1 cellular context compared by ENCODE assay signal in the genomic region with DNA sequence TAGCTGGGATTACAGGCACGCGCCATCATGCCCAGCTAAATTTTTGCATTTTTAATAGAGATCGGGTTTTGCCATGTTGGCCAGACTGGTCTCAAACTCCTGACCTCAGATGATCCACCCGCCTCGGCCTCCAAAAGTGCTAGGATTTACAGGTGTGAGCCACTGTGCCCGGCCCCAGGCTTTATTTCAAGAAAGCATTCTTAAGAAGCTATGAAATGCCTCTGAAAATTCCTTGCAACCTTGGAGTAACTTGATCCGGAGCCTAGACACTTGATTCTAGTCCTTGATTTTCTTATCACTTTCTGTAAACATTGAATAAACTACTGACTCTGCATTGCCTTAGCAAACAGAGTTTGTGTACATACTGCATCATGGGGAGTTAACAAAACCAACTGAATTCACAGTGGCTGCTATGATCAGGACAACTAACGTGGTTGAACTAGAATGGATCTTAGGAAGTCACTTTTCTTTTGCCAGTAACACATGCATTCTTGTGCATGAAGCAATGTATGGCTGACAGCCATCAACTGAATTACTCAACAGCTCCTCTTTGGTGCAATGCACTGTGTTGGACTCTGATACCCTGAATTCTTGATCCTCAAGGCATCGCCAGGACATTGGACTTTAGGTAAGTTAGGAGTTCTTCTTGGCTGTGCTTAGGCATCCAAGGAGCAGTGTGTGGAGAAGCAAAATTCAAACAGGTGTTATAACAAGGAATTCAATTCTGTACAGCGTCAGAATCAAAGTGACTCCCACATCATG.
A peak's percentile ranks its signal among the peaks of the same experiment; 100 is the strongest.
TF ChIP-seq lines count a peak whose summit lies in the region.

No MANE protein-coding gene starts in this region.

TF ChIP-seq in HepG2, 621 proteins besides CTCF, POLR2A, EP300 and RAD21 (continued from another document and continues in another):
- TF ChIP-seq MED8 (CRISPR knock-in tag; IDR thresholded peaks at IDR 0.05; ENCODE audit: insufficient replicate concordance) (peak; percentile 94), ZNF180 (CRISPR knock-in tag; IDR thresholded peaks at IDR 0.05; ENCODE audit: borderline replicate concordance, low read depth) (no peak), NCOA2 (CRISPR knock-in tag; IDR thresholded peaks at IDR 0.05) (peak; percentile 97), ZKSCAN5 (CRISPR knock-in tag; IDR thresholded peaks at IDR 0.05) (no peak), HOXD1 (CRISPR knock-in tag; IDR thresholded peaks at IDR 0.05) (no peak), ZNF224 (CRISPR knock-in tag; IDR thresholded peaks at IDR 0.05) (no peak), ZNF713 (CRISPR knock-in tag; IDR thresholded peaks at IDR 0.05) (no peak), PHF21A (CRISPR knock-in tag; IDR thresholded peaks at IDR 0.05) (peak; percentile 90), KDM6A (CRISPR knock-in tag; IDR thresholded peaks at IDR 0.05; ENCODE audit: low read depth) (peak; percentile 82), SMARCC2 (IDR thresholded peaks at IDR 0.05) (0 out of 2 replicates have a peak, but pooled peaks have one; percentile 44), ZNF670 (CRISPR knock-in tag; IDR thresholded peaks at IDR 0.05; ENCODE audit: borderline replicate concordance) (peak; percentile 65; the same call in 1 of the 2 replicates), ZNF720 (CRISPR knock-in tag; IDR thresholded peaks at IDR 0.05) (no peak), KDM4B (CRISPR knock-in tag; IDR thresholded peaks at IDR 0.05) (peak; percentile 95), ZNF558 (CRISPR knock-in tag; IDR thresholded peaks at IDR 0.05; ENCODE audit: borderline replicate concordance) (no peak), TCF12 (IDR thresholded peaks at IDR 0.05) (peak; percentile 87; the same call in 1 of the 2 replicates), TCF12 (CRISPR knock-in tag; IDR thresholded peaks at IDR 0.05) (peak; percentile 90), SALL1 (CRISPR knock-in tag; IDR thresholded peaks at IDR 0.05) (peak; percentile 94), SMC3 (IDR thresholded peaks at IDR 0.05; ENCODE audit: low read length) (peak; percentile 65), FOXA3 (CRISPR knock-in tag; IDR thresholded peaks at IDR 0.05) (peak; percentile 99), NFYB (CRISPR knock-in tag; IDR thresholded peaks at IDR 0.05) (peak; percentile 21; the same call in 1 of the 2 replicates), HDAC6 (IDR thresholded peaks at IDR 0.05; ENCODE audit: low read depth, low read length) (no peak), AGO1 (IDR thresholded peaks at IDR 0.05; ENCODE audit: low read depth, low read length, poor library complexity, severe bottlenecking) (no peak), SIN3A (IDR thresholded peaks at IDR 0.05; ENCODE audit: borderline replicate concordance, low read depth, low read length) (no peak), SATB2 (CRISPR knock-in tag; IDR thresholded peaks at IDR 0.05) (no peak)
- TF ChIP-seq, protein P1, sequence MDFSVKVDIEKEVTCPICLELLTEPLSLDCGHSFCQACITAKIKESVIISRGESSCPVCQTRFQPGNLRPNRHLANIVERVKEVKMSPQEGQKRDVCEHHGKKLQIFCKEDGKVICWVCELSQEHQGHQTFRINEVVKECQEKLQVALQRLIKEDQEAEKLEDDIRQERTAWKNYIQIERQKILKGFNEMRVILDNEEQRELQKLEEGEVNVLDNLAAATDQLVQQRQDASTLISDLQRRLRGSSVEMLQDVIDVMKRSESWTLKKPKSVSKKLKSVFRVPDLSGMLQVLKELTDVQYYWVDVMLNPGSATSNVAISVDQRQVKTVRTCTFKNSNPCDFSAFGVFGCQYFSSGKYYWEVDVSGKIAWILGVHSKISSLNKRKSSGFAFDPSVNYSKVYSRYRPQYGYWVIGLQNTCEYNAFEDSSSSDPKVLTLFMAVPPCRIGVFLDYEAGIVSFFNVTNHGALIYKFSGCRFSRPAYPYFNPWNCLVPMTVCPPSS (IDR thresholded peaks at IDR 0.05): no peak
- TF ChIP-seq, protein P2, sequence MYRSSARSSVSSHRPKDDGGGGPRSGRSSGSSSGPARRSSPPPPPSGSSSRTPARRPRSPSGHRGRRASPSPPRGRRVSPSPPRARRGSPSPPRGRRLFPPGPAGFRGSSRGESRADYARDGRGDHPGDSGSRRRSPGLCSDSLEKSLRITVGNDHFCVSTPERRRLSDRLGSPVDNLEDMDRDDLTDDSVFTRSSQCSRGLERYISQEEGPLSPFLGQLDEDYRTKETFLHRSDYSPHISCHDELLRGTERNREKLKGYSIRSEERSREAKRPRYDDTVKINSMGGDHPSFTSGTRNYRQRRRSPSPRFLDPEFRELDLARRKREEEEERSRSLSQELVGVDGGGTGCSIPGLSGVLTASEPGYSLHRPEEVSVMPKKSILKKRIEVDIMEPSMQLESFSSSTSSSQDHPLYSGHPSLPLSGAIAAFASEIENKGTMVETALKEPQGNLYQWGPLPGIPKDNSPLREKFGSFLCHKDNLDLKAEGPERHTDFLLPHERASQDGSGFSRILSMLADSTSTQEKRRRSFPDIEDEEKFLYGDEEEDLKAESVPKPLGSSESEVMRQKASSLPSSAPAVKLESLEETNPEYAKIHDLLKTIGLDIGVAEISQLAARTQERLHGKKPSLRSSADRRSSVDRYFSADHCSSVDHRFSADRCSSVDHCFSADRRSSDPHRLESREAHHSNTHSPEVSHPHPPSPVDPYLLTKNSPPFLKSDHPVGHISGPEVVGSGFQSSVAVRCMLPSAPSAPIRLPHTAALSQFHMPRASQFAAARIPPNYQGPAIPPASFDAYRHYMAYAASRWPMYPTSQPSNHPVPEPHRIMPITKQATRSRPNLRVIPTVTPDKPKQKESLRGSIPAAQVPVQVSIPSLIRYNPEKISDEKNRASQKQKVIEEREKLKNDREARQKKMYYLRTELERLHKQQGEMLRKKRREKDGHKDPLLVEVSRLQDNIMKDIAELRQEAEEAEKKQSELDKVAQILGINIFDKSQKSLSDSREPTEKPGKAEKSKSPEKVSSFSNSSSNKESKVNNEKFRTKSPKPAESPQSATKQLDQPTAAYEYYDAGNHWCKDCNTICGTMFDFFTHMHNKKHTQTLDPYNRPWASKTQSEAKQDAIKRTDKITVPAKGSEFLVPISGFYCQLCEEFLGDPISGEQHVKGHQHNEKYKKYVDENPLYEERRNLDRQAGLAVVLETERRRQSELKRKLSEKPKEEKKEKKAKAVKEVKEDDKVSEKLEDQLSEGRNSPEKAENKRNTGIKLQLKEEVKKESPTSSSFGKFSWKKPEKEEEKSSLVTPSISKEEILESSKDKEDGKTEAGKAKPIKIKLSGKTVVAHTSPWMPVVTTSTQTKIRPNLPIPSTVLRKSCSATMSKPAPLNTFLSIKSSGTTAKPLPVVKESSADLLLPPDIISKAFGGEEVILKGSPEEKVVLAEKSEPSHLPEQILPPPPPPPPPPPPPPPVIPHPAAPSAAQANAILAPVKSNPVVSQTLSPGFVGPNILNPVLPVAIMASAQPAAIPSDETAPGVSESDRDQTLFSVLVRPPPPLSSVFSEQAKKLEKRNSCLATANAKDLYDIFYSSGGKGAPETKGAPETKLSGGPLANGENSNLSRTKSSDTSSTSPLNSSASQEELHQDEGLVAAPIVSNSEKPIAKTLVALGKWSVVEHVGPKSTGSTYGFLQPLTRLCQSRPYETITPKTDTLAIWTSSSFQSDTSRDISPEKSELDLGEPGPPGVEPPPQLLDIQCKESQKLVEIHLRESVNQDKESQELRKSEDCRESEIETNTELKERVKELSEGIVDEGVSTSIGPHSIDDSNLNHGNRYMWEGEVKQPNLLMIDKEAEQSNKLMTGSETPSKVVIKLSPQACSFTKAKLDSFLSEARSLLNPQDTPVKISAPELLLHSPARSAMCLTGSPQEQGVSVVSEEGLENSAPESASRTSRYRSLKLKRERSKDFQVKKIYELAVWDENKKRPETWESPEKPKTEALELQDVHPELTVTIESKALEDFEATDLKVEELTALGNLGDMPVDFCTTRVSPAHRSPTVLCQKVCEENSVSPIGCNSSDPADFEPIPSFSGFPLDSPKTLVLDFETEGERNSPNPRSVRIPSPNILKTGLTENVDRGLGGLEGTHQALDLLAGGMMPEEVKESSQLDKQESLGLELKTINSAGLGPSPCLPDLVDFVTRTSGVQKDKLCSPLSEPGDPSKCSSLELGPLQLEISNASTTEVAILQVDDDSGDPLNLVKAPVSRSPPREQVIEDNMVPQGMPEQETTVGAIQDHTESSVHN (CRISPR knock-in tag; IDR thresholded peaks at IDR 0.05): no peak; the same call in 1 of the 2 replicates
- TF ChIP-seq, protein P3, sequence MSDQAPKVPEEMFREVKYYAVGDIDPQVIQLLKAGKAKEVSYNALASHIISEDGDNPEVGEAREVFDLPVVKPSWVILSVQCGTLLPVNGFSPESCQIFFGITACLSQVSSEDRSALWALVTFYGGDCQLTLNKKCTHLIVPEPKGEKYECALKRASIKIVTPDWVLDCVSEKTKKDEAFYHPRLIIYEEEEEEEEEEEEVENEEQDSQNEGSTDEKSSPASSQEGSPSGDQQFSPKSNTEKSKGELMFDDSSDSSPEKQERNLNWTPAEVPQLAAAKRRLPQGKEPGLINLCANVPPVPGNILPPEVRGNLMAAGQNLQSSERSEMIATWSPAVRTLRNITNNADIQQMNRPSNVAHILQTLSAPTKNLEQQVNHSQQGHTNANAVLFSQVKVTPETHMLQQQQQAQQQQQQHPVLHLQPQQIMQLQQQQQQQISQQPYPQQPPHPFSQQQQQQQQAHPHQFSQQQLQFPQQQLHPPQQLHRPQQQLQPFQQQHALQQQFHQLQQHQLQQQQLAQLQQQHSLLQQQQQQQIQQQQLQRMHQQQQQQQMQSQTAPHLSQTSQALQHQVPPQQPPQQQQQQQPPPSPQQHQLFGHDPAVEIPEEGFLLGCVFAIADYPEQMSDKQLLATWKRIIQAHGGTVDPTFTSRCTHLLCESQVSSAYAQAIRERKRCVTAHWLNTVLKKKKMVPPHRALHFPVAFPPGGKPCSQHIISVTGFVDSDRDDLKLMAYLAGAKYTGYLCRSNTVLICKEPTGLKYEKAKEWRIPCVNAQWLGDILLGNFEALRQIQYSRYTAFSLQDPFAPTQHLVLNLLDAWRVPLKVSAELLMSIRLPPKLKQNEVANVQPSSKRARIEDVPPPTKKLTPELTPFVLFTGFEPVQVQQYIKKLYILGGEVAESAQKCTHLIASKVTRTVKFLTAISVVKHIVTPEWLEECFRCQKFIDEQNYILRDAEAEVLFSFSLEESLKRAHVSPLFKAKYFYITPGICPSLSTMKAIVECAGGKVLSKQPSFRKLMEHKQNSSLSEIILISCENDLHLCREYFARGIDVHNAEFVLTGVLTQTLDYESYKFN (CRISPR knock-in tag; conservative IDR thresholded peaks at IDR 0.05): peak; percentile 96
- TF ChIP-seq, protein P4, sequence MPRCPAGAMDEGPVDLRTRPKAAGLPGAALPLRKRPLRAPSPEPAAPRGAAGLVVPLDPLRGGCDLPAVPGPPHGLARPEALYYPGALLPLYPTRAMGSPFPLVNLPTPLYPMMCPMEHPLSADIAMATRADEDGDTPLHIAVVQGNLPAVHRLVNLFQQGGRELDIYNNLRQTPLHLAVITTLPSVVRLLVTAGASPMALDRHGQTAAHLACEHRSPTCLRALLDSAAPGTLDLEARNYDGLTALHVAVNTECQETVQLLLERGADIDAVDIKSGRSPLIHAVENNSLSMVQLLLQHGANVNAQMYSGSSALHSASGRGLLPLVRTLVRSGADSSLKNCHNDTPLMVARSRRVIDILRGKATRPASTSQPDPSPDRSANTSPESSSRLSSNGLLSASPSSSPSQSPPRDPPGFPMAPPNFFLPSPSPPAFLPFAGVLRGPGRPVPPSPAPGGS (CRISPR knock-in tag; IDR thresholded peaks at IDR 0.05): 0 out of 2 replicates have a peak, but pooled peaks have one; percentile 18
- TF ChIP-seq, protein P5, sequence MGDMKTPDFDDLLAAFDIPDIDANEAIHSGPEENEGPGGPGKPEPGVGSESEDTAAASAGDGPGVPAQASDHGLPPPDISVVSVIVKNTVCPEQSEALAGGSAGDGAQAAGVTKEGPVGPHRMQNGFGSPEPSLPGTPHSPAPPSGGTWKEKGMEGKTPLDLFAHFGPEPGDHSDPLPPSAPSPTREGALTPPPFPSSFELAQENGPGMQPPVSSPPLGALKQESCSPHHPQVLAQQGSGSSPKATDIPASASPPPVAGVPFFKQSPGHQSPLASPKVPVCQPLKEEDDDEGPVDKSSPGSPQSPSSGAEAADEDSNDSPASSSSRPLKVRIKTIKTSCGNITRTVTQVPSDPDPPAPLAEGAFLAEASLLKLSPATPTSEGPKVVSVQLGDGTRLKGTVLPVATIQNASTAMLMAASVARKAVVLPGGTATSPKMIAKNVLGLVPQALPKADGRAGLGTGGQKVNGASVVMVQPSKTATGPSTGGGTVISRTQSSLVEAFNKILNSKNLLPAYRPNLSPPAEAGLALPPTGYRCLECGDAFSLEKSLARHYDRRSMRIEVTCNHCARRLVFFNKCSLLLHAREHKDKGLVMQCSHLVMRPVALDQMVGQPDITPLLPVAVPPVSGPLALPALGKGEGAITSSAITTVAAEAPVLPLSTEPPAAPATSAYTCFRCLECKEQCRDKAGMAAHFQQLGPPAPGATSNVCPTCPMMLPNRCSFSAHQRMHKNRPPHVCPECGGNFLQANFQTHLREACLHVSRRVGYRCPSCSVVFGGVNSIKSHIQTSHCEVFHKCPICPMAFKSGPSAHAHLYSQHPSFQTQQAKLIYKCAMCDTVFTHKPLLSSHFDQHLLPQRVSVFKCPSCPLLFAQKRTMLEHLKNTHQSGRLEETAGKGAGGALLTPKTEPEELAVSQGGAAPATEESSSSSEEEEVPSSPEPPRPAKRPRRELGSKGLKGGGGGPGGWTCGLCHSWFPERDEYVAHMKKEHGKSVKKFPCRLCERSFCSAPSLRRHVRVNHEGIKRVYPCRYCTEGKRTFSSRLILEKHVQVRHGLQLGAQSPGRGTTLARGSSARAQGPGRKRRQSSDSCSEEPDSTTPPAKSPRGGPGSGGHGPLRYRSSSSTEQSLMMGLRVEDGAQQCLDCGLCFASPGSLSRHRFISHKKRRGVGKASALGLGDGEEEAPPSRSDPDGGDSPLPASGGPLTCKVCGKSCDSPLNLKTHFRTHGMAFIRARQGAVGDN (CRISPR knock-in tag; IDR thresholded peaks at IDR 0.05): no peak; the same call in 1 of the 2 replicates
- TF ChIP-seq, protein P6, sequence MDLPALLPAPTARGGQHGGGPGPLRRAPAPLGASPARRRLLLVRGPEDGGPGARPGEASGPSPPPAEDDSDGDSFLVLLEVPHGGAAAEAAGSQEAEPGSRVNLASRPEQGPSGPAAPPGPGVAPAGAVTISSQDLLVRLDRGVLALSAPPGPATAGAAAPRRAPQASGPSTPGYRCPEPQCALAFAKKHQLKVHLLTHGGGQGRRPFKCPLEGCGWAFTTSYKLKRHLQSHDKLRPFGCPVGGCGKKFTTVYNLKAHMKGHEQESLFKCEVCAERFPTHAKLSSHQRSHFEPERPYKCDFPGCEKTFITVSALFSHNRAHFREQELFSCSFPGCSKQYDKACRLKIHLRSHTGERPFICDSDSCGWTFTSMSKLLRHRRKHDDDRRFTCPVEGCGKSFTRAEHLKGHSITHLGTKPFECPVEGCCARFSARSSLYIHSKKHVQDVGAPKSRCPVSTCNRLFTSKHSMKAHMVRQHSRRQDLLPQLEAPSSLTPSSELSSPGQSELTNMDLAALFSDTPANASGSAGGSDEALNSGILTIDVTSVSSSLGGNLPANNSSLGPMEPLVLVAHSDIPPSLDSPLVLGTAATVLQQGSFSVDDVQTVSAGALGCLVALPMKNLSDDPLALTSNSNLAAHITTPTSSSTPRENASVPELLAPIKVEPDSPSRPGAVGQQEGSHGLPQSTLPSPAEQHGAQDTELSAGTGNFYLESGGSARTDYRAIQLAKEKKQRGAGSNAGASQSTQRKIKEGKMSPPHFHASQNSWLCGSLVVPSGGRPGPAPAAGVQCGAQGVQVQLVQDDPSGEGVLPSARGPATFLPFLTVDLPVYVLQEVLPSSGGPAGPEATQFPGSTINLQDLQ (CRISPR knock-in tag; IDR thresholded peaks at IDR 0.05): no peak
